9 cellular contexts compared by ENCODE assay signal in the genomic region with DNA sequence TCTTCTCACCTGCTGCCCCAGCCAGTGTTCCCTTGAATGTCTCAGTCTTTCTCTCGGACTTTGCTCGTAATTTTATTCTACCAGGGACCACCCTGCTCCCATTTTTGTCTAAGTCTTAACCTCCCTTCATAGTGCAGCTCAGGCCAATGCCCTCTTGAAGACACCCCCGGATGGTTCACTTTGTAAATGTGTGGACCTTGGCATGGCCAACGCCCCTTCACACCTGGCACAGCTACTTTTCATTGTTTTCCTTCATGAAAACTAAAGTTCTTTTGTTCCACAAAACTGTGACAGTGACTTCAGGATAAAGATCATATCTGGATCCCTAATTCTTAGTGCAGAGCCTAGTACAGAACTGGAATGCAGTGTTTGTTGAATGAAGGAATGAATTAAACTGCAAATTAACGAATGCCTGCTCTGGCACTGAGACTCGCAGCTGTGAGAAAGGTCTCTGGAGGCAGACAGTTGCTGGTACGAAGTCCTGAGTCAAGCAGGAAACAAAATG. TPM values are rescaled to one million over a fixed set of nuclear protein-coding genes. Genes with fewer than 3 reads are reported as not detected.
DNase-seq lines count a peak whose midpoint lies in the region; ATAC-seq, FAIRE-seq and TF ChIP-seq lines count a peak whose summit lies in the region.
"Had no signal": no experiment of that assay in that cellular context is flagged by ENCODE, and none has a peak within 500 bp of the region (broad histone marks: within the 10 kb centered on the region; RNA-seq: fewer than 3 reads in every experiment).

No MANE protein-coding gene starts in this region.

- CTCF ChIA-PET in A549 (lab: Yijun Ruan, JAX) = interaction anchor here (0.9 to 13.8 kb wide), 12 partner anchors 8 to 359 kb away, joined by 3 to 191 read pairs (median 4); no protein-coding TSS in a partner anchor

- FAIRE-seq in A549 (lab: Jason Lieb, UNC) = no peak

- POLR2A ChIA-PET in A549 (lab: Yijun Ruan, JAX) = interaction anchor here (0.8 to 5.1 kb wide), 8 partner anchors 10 to 338 kb away, joined by 3 to 46 read pairs (median 15); a partner anchor contains a TSS

- H3K36me3 ChIP-seq in HUES64 (ENCODE audit: insufficient read depth, low read length) (no peaks in the 10 kb centered on the region), esophagus (ENCODE audit: control insufficient read depth in 2 of 2, insufficient read depth in 2 of 2, low read length in 1 of 2) (no peaks in the 10 kb centered on the region), gastrocnemius medialis (no peaks in the 10 kb centered on the region)

- intact Hi-C loops in gastrocnemius medialis (cut with DNase I; ENCODE audit: low total_unique reads) = loop anchor here (5.0 to 10.0 kb wide), 7 partner anchors 49 to 1906 kb away; a partner anchor contains a TSS

- H3K27me3 ChIP-seq in HUES64 (ENCODE audit: insufficient read depth, low read length) = peaks cover 2% of the 10 kb centered on the region; the same call in 1 of the 2 replicates
- H3K27me3 ChIP-seq in esophagus (ENCODE audit: control insufficient read depth in 1 of 2, insufficient read depth in 2 of 2, low read length in 2 of 2) = no peaks in the 10 kb centered on the region
- no peaks in the 10 kb centered on the region for H3K27me3 ChIP-seq in gastrocnemius medialis

- 21% methylated on average over 7 of the region's 7 CpGs for WGBS in A549 (ENCODE audit: missing lambda C conversion rate)
- WGBS in HUES64 = 23% methylated on average over 7 of the region's 7 CpGs
- 11 to 12% methylated on average over 7 of the region's 7 CpGs for WGBS in esophagus, 2 donors

- peak overlapping the region; percentile 66; the same call in 1 of the 2 replicates for H3K9ac ChIP-seq in HUES64 (ENCODE audit: low read depth, low read length)

- TF ChIP-seq CTCF in A549 (IDR thresholded peaks at IDR 0.05) (no peak), gastrocnemius medialis (IDR thresholded peaks at IDR 0.05 in 4 of 5, conservative IDR thresholded peaks at IDR 0.05 in 1 of 5) (no peak)

- ATAC-seq in A549 (no peak), GM18517 (IDR thresholded peaks at IDR 0.05; ENCODE audit: unreplicated experiment) (peak; percentile 22), gastrocnemius medialis (no peak), HG03521 (IDR thresholded peaks at IDR 0.05; ENCODE audit: unreplicated experiment) (no peak)

- TF ChIP-seq RAD21 in A549 (conservative IDR thresholded peaks at IDR 0.05 in 1 of 2, IDR thresholded peaks at IDR 0.05 in 1 of 2) = no peak

- TF ChIP-seq POLR2A in A549 (IDR thresholded peaks at IDR 0.05; ENCODE audit: low read length) (no peak), gastrocnemius medialis (IDR thresholded peaks at IDR 0.05) (no peak)

- H3K27ac ChIP-seq in A549 = peak overlapping the region; percentile 95
- H3K27ac ChIP-seq in HUES64 (ENCODE audit: low read depth, low read length) = no peak overlapping the region
- peak overlapping the region; percentile 100 for H3K27ac ChIP-seq in esophagus (ENCODE audit: low read depth in 2 of 2, low read length in 1 of 2)
- H3K27ac ChIP-seq in gastrocnemius medialis = peak overlapping the region; percentile 95 to 100 (median 97)

- no peak for TF ChIP-seq EP300 in A549 (IDR thresholded peaks at IDR 0.05)

- in situ Hi-C loops in gastrocnemius medialis (cut with MboI; ENCODE audit: low sequenced_read_pairs in 4 of 4) = loop anchor here (10.0 to 25.0 kb wide), 6 partner anchors 216 to 431 kb away; a partner anchor contains a TSS

- peak overlapping the region; percentile 81 for H3K4me2 ChIP-seq in A549

- H3K4me3 ChIP-seq in A549 (peak overlapping the region; percentile 58), HUES64 (ENCODE audit: low read length) (peak overlapping the region; percentile 78), esophagus (ENCODE audit: low read depth in 1 of 2, low read length in 2 of 2) (peak overlapping the region; percentile 43 to 68), gastrocnemius medialis (peak overlapping the region; percentile 69 to 98 (median 87))

- H3K4me1 ChIP-seq in A549 (peaks cover 19% of the 10 kb centered on the region), HUES64 (ENCODE audit: insufficient read depth, low read length) (peaks cover 14% of the 10 kb centered on the region; the same call in 1 of the 2 replicates), esophagus (ENCODE audit: control insufficient read depth in 2 of 2, insufficient read depth in 2 of 2, low read length in 1 of 2) (peaks cover 0 to 2% of the 10 kb centered on the region in 2 donors), gastrocnemius medialis (peaks cover 11 to 20% of the 10 kb centered on the region in 2 donors)

- H3K9me3 ChIP-seq in A549 (no peaks in the 10 kb centered on the region), HUES64 (ENCODE audit: insufficient read depth, low read depth, low read length) (no peaks in the 10 kb centered on the region), esophagus (ENCODE audit: control insufficient read depth in 2 of 2, insufficient read depth in 1 of 2, low read depth in 1 of 2, low read length in 1 of 2) (no peaks in the 10 kb centered on the region), gastrocnemius medialis (no peaks in the 10 kb centered on the region)

- DNase-seq in A549 (ENCODE audit: low read depth in 1 of 2, low spot score in 1 of 2) (no peak), gastrocnemius medialis (peak in 1 of 2 donors; percentile 30), CD1c-positive myeloid dendritic cell (ENCODE audit: extremely low spot score) (no peak), A172 (ENCODE audit: low spot score) (no peak)

TF ChIP-seq in A549, 52 proteins besides CTCF, POLR2A, EP300 and RAD21:
- TF ChIP-seq CBX8 (IDR thresholded peaks at IDR 0.05) (no peak), MYC (IDR thresholded peaks at IDR 0.05; ENCODE audit: borderline replicate concordance, low read length) (no peak), HDAC2 (IDR thresholded peaks at IDR 0.05) (no peak), ZFP36 (IDR thresholded peaks at IDR 0.05; ENCODE audit: borderline replicate concordance, partially characterized antibody) (no peak), FOXS1 (CRISPR knock-in tag; IDR thresholded peaks at IDR 0.05) (no peak), CBX2 (IDR thresholded peaks at IDR 0.05; ENCODE audit: borderline replicate concordance, low read depth) (no peak), HEYL (CRISPR knock-in tag; IDR thresholded peaks at IDR 0.05) (no peak), CHD2 (IDR thresholded peaks at IDR 0.05; ENCODE audit: low read length, partially characterized antibody) (no peak), TFCP2L1 (CRISPR knock-in tag; IDR thresholded peaks at IDR 0.05) (no peak), CHD4 (IDR thresholded peaks at IDR 0.05; ENCODE audit: borderline replicate concordance) (no peak), FOSL2 (IDR thresholded peaks at IDR 0.05) (no peak), FOSL2 (CRISPR knock-in tag; IDR thresholded peaks at IDR 0.05) (no peak), FOSB (CRISPR knock-in tag; IDR thresholded peaks at IDR 0.05) (no peak), RCOR1 (IDR thresholded peaks at IDR 0.05; ENCODE audit: low read depth, low read length) (no peak)
- TF ChIP-seq, protein P1, sequence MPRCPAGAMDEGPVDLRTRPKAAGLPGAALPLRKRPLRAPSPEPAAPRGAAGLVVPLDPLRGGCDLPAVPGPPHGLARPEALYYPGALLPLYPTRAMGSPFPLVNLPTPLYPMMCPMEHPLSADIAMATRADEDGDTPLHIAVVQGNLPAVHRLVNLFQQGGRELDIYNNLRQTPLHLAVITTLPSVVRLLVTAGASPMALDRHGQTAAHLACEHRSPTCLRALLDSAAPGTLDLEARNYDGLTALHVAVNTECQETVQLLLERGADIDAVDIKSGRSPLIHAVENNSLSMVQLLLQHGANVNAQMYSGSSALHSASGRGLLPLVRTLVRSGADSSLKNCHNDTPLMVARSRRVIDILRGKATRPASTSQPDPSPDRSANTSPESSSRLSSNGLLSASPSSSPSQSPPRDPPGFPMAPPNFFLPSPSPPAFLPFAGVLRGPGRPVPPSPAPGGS (IDR thresholded peaks at IDR 0.05) = no peak

RNA-seq across cellular contexts. Expression of a gene that starts 3.5 kb away (rescaled TPM):
- polyA plus RNA-seq in A549 (2011; rRNA removed) (77.4 and 134 TPM in 2 replicates), A549 (2017; fragmentation: RNase III; extraction: RNeasy Plus Mini Kit Qiagen cat#74134 plus additional on column Dnase treatment) (5.8 to 10.6 TPM (median 8.6 TPM) in 3 replicates), esophagus (10 to 100 TPM in 1 of 2 donors, 1 to 10 TPM in 1; 4.4 to 18.6 TPM)
- polyA plus RNA-seq in A549 (2012; cell fraction: cytosol; rRNA removed) = 11.1 and 15.0 TPM in 2 replicates
- polyA plus RNA-seq in A549 (2012; cell fraction: nucleus; rRNA removed) = 8.0 and 10.9 TPM in 2 replicates
- 53.7 and 118 TPM in 2 replicates for polyA minus RNA-seq in A549 (2011; rRNA and poly(A)+ RNA removed)
- 0.20 TPM for polyA plus RNA-seq in HUES64 (2013, experiment 1 of 2)
- 1.1 TPM for polyA plus RNA-seq in HUES64 (2013, experiment 2 of 2)
- total RNA-seq in gastrocnemius medialis = 10 to 100 TPM; 12.2 to 21.3 (median 18.9) TPM
- 0.91 and 1.1 TPM in 2 replicates for total RNA-seq in A172 (2014; rRNA removed; shearing (Covaris generic))

RNA-seq across cellular contexts. Expression of a gene that starts 7.7 kb away (rescaled TPM):
- 35.4 and 46.9 TPM in 2 replicates for polyA plus RNA-seq in A549 (2011; rRNA removed)
- polyA plus RNA-seq in A549 (2012; cell fraction: cytosol; rRNA removed) = 10.5 and 11.6 TPM in 2 replicates
- polyA plus RNA-seq in A549 (2012; cell fraction: nucleus; rRNA removed) = 7.9 and 10.9 TPM in 2 replicates
- polyA plus RNA-seq in A549 (2017; fragmentation: RNase III; extraction: RNeasy Plus Mini Kit Qiagen cat#74134 plus additional on column Dnase treatment) = 6.5 to 10.5 TPM (median 10.2 TPM) in 3 replicates
- 19.4 and 35.5 TPM in 2 replicates for polyA minus RNA-seq in A549 (2011; rRNA and poly(A)+ RNA removed)
- 1.1 TPM for polyA plus RNA-seq in HUES64 (2013, experiment 1 of 2)
- polyA plus RNA-seq in HUES64 (2013, experiment 2 of 2) = 1.5 TPM
- 1 to 10 TPM; 4.6 to 8.4 TPM for polyA plus RNA-seq in esophagus
- total RNA-seq in gastrocnemius medialis = 10 to 100 TPM in 1 of 4 donors, 1 to 10 TPM in 3; 3.9 to 10.5 (median 5.6) TPM
- total RNA-seq in A172 (2014; rRNA removed; shearing (Covaris generic)) = 0.07 and 0.17 TPM in 2 replicates

RNA-seq across cellular contexts. Expression of a gene that starts 39.4 kb away (rescaled TPM):
- polyA plus RNA-seq in A549 (2011; rRNA removed) (not detected in 2 replicates), A549 (2017; fragmentation: RNase III; extraction: RNeasy Plus Mini Kit Qiagen cat#74134 plus additional on column Dnase treatment) (not detected in 3 replicates), esophagus (not detected)
- not detected in 2 replicates for polyA plus RNA-seq in A549 (2012; cell fraction: cytosol; rRNA removed)
- not detected in 2 replicates for polyA plus RNA-seq in A549 (2012; cell fraction: nucleus; rRNA removed)
- polyA minus RNA-seq in A549 (2011; rRNA and poly(A)+ RNA removed) = not detected in 2 replicates
- polyA plus RNA-seq in HUES64 (2013, experiment 1 of 2) = not detected
- polyA plus RNA-seq in HUES64 (2013, experiment 2 of 2) = not detected
- total RNA-seq in gastrocnemius medialis = not detected
- not detected in 2 replicates for total RNA-seq in A172 (2014; rRNA removed; shearing (Covaris generic))
- total RNA-seq: frontal cortex had no signal
